21 cellular contexts compared by ENCODE assay signal in the genomic region with DNA sequence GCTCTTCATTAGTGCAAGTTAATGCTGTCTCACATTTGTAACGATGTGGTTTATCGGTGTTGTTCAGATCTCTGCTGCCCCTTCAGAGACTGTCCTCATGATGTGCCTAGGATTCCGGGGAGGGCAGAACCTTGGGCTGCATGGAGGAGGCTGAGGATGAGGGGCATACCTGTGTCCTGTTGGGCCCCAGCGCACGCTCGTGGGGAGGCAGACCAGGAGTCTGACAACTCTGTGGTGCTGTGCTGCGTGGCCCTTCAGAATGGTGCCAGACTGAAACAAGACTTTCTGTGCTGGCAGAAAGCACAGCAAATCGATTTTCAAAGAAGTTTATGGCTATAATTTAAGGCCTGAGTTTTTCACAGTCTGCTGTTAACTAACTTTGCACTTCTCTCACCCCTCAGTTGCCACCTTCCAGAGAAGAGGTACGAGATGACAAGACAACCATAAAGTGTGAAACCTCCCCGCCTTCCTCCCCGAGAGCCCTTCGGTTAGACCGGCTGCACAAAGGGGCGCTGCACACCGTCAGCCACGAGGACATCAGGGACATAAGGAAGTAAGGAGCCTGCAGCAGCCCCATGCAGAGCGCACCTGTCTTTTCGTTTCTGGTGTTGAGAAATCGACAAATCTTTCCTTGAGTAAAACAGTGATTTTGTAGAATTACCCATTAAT. TPM values are rescaled to one million over a fixed set of nuclear protein-coding genes. Genes with fewer than 3 reads are reported as not detected.
DNase-seq lines count a peak whose midpoint lies in the region; ATAC-seq and TF ChIP-seq lines count a peak whose summit lies in the region.
"Had no signal": no experiment of that assay in that cellular context is flagged by ENCODE, and none has a peak within 500 bp of the region (broad histone marks: within the 10 kb centered on the region; RNA-seq: fewer than 3 reads in every experiment).

No MANE protein-coding gene starts in this region.

- peaks cover 50% of the 10 kb centered on the region for H3K36me3 Mint-ChIP-seq in activated CD4-positive, alpha-beta memory T cell treated with anti-CD3 and anti-CD28 coated beads for 36 hours
- H3K36me3 Mint-ChIP-seq in activated CD4-positive, alpha-beta memory T cell treated with anti-CD3 and anti-CD28 coated beads, Interleukin-2, amount 10 ng/mL, durations not matched to agents 7 days and 5 days (ENCODE audit: low read depth): peaks cover 29% of the 10 kb centered on the region
- H3K36me3 Mint-ChIP-seq in CD8-positive, alpha-beta memory T cell: peaks cover 22 to 82% (median 33%) of the 10 kb centered on the region in 3 donors
- peaks cover 39% of the 10 kb centered on the region for H3K36me3 Mint-ChIP-seq in central memory CD8-positive, alpha-beta T cell (ENCODE audit: insufficient read depth)
- peaks cover 31% of the 10 kb centered on the region for H3K36me3 Mint-ChIP-seq in natural killer cell treated with Interleukin-12 subunit alpha and Interleukin-12 subunit beta and Interleukin-15 and Interleukin-18, amount 100 ng/mL, for 72 hours
- no peaks in the 10 kb centered on the region for H3K36me3 Mint-ChIP-seq in glutamatergic neuron (ENCODE audit: unreplicated experiment)

- CTCF ChIA-PET in activated CD4-positive, alpha-beta memory T cell treated with anti-CD3 and anti-CD28 coated beads for 36 hours (lab: Charles Lee): no interaction called here
- CTCF ChIA-PET in activated CD4-positive, alpha-beta memory T cell treated with anti-CD3 and anti-CD28 coated beads, Interleukin-2, amount 10 ng/mL, durations not matched to agents 7 days and 5 days (lab: Charles Lee): no interaction called here
- CTCF ChIA-PET in CD8-positive, alpha-beta memory T cell (lab: Charles Lee): no interaction called here

- H3K4me3 Mint-ChIP-seq in activated CD4-positive, alpha-beta memory T cell treated with anti-CD3 and anti-CD28 coated beads for 36 hours: no peak overlapping the region
- H3K4me3 Mint-ChIP-seq in activated CD4-positive, alpha-beta memory T cell treated with anti-CD3 and anti-CD28 coated beads, Interleukin-2, amount 10 ng/mL, durations not matched to agents 7 days and 5 days: no peak overlapping the region
- peak overlapping the region in 4 of 7 donors; percentile 24 to 50 (median 36) for H3K4me3 Mint-ChIP-seq in CD8-positive, alpha-beta memory T cell
- peak overlapping the region; percentile 61 for H3K4me3 Mint-ChIP-seq in central memory CD8-positive, alpha-beta T cell
- H3K4me3 Mint-ChIP-seq in natural killer cell treated with Interleukin-12 subunit alpha and Interleukin-12 subunit beta and Interleukin-15 and Interleukin-18, amount 100 ng/mL, for 72 hours: peak overlapping the region; percentile 50
- no peak overlapping the region for H3K4me3 Mint-ChIP-seq in glutamatergic neuron (ENCODE audit: unreplicated experiment)
- H3K4me3 Mint-ChIP-seq: GM23338, H9 had no signal

- no peak for DNase-seq in activated CD4-positive, alpha-beta memory T cell treated with anti-CD3 and anti-CD28 coated beads for 36 hours
- DNase-seq in activated CD4-positive, alpha-beta memory T cell treated with anti-CD3 and anti-CD28 coated beads, Interleukin-2, amount 10 ng/mL, durations not matched to agents 7 days and 5 days: no peak
- peak in 1 of 5 donors; percentile 7 for DNase-seq in CD8-positive, alpha-beta memory T cell
- no peak for DNase-seq in central memory CD8-positive, alpha-beta T cell (ENCODE audit: low spot score in 2 of 2)
- DNase-seq in natural killer cell treated with Interleukin-12 subunit alpha and Interleukin-12 subunit beta and Interleukin-15 and Interleukin-18, amount 100 ng/mL, for 72 hours (ENCODE audit: low spot score): peak; percentile 73
- no peak for DNase-seq in NCI-H2081 (lab: John Stamatoyannopoulos, UW)
- no peak for DNase-seq in glutamatergic neuron
- DNase-seq: 8988T, ACHN, DMS53, H9, KBM-7, MV-4-11, NCI-H1105, NCI-H1436 treated with DMSO at 0.1 percent for 48 hours, NCI-H1930, NCI-H446, NCI-H524 treated with DMSO at 0.1 percent for 48 hours, NCI-H774 had no signal

- no peaks in the 10 kb centered on the region for H3K27me3 Mint-ChIP-seq in activated CD4-positive, alpha-beta memory T cell treated with anti-CD3 and anti-CD28 coated beads for 36 hours
- H3K27me3 Mint-ChIP-seq in activated CD4-positive, alpha-beta memory T cell treated with anti-CD3 and anti-CD28 coated beads, Interleukin-2, amount 10 ng/mL, durations not matched to agents 7 days and 5 days: no peaks in the 10 kb centered on the region
- H3K27me3 Mint-ChIP-seq in CD8-positive, alpha-beta memory T cell: no peaks in the 10 kb centered on the region
- H3K27me3 Mint-ChIP-seq in central memory CD8-positive, alpha-beta T cell: no peaks in the 10 kb centered on the region
- H3K27me3 Mint-ChIP-seq in natural killer cell treated with Interleukin-12 subunit alpha and Interleukin-12 subunit beta and Interleukin-15 and Interleukin-18, amount 100 ng/mL, for 72 hours: peaks cover 0 to 2% of the 10 kb centered on the region in 2 donors
- H3K27me3 Mint-ChIP-seq in glutamatergic neuron (ENCODE audit: unreplicated experiment): peaks cover 6% of the 10 kb centered on the region

- H3K27ac ChIP-seq in CD8-positive, alpha-beta memory T cell (ENCODE audit: low read depth, low read length): no peak overlapping the region

- H3K4me1 ChIP-seq in CD8-positive, alpha-beta memory T cell (ENCODE audit: insufficient read depth, low read length): no peaks in the 10 kb centered on the region

- no peaks in the 10 kb centered on the region for H3K9me3 ChIP-seq in CD8-positive, alpha-beta memory T cell (ENCODE audit: low read length)

- TF ChIP-seq CTCF in glutamatergic neuron (IDR thresholded peaks at IDR 0.05; ENCODE audit: partially characterized antibody, unreplicated experiment): no peak

- H3K4me1 Mint-ChIP-seq in activated CD4-positive, alpha-beta memory T cell treated with anti-CD3 and anti-CD28 coated beads for 36 hours (ENCODE audit: low read depth): no peaks in the 10 kb centered on the region
- H3K4me1 Mint-ChIP-seq in activated CD4-positive, alpha-beta memory T cell treated with anti-CD3 and anti-CD28 coated beads, Interleukin-2, amount 10 ng/mL, durations not matched to agents 7 days and 5 days: no peaks in the 10 kb centered on the region
- H3K4me1 Mint-ChIP-seq in CD8-positive, alpha-beta memory T cell: peaks cover 17 to 29% (median 18%) of the 10 kb centered on the region in 3 donors
- H3K4me1 Mint-ChIP-seq in central memory CD8-positive, alpha-beta T cell: peaks cover 27% of the 10 kb centered on the region
- H3K4me1 Mint-ChIP-seq in natural killer cell treated with Interleukin-12 subunit alpha and Interleukin-12 subunit beta and Interleukin-15 and Interleukin-18, amount 100 ng/mL, for 72 hours (ENCODE audit: low read depth in 2 of 2): peaks cover 21 to 30% of the 10 kb centered on the region in 2 donors
- H3K4me1 Mint-ChIP-seq in glutamatergic neuron (ENCODE audit: low read depth, unreplicated experiment): peaks cover 4% of the 10 kb centered on the region
- H3K4me1 Mint-ChIP-seq: GM23338, H9 had no signal

- H3K27ac Mint-ChIP-seq in activated CD4-positive, alpha-beta memory T cell treated with anti-CD3 and anti-CD28 coated beads for 36 hours: peak overlapping the region; percentile 18
- H3K27ac Mint-ChIP-seq in activated CD4-positive, alpha-beta memory T cell treated with anti-CD3 and anti-CD28 coated beads, Interleukin-2, amount 10 ng/mL, durations not matched to agents 7 days and 5 days: no peak overlapping the region
- H3K27ac Mint-ChIP-seq in CD8-positive, alpha-beta memory T cell: peak overlapping the region in 2 of 8 donors; percentile 48 to 59
- peak overlapping the region; percentile 68 for H3K27ac Mint-ChIP-seq in central memory CD8-positive, alpha-beta T cell (ENCODE audit: low read depth)
- H3K27ac Mint-ChIP-seq in natural killer cell treated with Interleukin-12 subunit alpha and Interleukin-12 subunit beta and Interleukin-15 and Interleukin-18, amount 100 ng/mL, for 72 hours: peak overlapping the region in 1 of 2 donors; percentile 37
- no peak overlapping the region for H3K27ac Mint-ChIP-seq in glutamatergic neuron (ENCODE audit: unreplicated experiment)
- H3K27ac Mint-ChIP-seq: GM23338 had no signal

- intact Hi-C loops in activated CD4-positive, alpha-beta memory T cell treated with anti-CD3 and anti-CD28 coated beads for 36 hours (cut with micrococcal nuclease): no loop called here

- no peak overlapping the region for H3K4me3 ChIP-seq in CD8-positive, alpha-beta memory T cell (ENCODE audit: low read length)
- H3K4me3 ChIP-seq: GM23338 had no signal

- peaks cover 20% of the 10 kb centered on the region for H3K36me3 ChIP-seq in CD8-positive, alpha-beta memory T cell (ENCODE audit: insufficient read depth, low read length)

- POLR2A ChIA-PET in activated CD4-positive, alpha-beta memory T cell treated with anti-CD3 and anti-CD28 coated beads for 36 hours (lab: Charles Lee): interaction anchor here (0.6 kb wide), 1 partner anchor 166 kb away, joined by 4 read pairs; no protein-coding TSS in a partner anchor
- POLR2A ChIA-PET in activated CD4-positive, alpha-beta memory T cell treated with anti-CD3 and anti-CD28 coated beads, Interleukin-2, amount 10 ng/mL, durations not matched to agents 7 days and 5 days (lab: Charles Lee): interaction anchor here (1.4 kb wide), 1 partner anchor 10 kb away, joined by 3 read pairs; no protein-coding TSS in a partner anchor
- POLR2A ChIA-PET in CD8-positive, alpha-beta memory T cell (lab: Charles Lee): no interaction called here

- peak; percentile 67 for ATAC-seq in central memory CD8-positive, alpha-beta T cell (replicated peaks; ENCODE audit: extremely low read depth, poor library complexity, severe bottlenecking)
- peak; percentile 93 to 94 for ATAC-seq in natural killer cell treated with Interleukin-12 subunit alpha and Interleukin-12 subunit beta and Interleukin-15 and Interleukin-18, amount 100 ng/mL, for 72 hours
- ATAC-seq in HG02840 (IDR thresholded peaks at IDR 0.05; ENCODE audit: low FRiP score, unreplicated experiment): no peak
- ATAC-seq: GM23338 had no signal

- H3K9me3 Mint-ChIP-seq in activated CD4-positive, alpha-beta memory T cell treated with anti-CD3 and anti-CD28 coated beads for 36 hours: no peaks in the 10 kb centered on the region
- H3K9me3 Mint-ChIP-seq in activated CD4-positive, alpha-beta memory T cell treated with anti-CD3 and anti-CD28 coated beads, Interleukin-2, amount 10 ng/mL, durations not matched to agents 7 days and 5 days: no peaks in the 10 kb centered on the region
- no peaks in the 10 kb centered on the region for H3K9me3 Mint-ChIP-seq in CD8-positive, alpha-beta memory T cell
- no peaks in the 10 kb centered on the region for H3K9me3 Mint-ChIP-seq in central memory CD8-positive, alpha-beta T cell
- H3K9me3 Mint-ChIP-seq in natural killer cell treated with Interleukin-12 subunit alpha and Interleukin-12 subunit beta and Interleukin-15 and Interleukin-18, amount 100 ng/mL, for 72 hours: no peaks in the 10 kb centered on the region
- no peaks in the 10 kb centered on the region for H3K9me3 Mint-ChIP-seq in glutamatergic neuron (ENCODE audit: unreplicated experiment)
- H3K9me3 Mint-ChIP-seq: GM23338, H9 had no signal

- H3K27me3 ChIP-seq in CD8-positive, alpha-beta memory T cell (ENCODE audit: insufficient read depth, low read length, poor library complexity, severe bottlenecking): no peaks in the 10 kb centered on the region

RNA-seq across cellular contexts. Expression of a gene that starts 44.3 kb away (rescaled TPM):
- 10 to 100 TPM; 49.6 to 52.6 TPM for total RNA-seq in activated CD4-positive, alpha-beta memory T cell treated with anti-CD3 and anti-CD28 coated beads for 36 hours
- total RNA-seq in activated CD4-positive, alpha-beta memory T cell treated with anti-CD3 and anti-CD28 coated beads, Interleukin-2, amount 10 ng/mL, durations not matched to agents 7 days and 5 days: 1 to 10 TPM; 1.7 to 1.9 TPM
- 10 to 100 TPM; 17.0 to 19.3 TPM for total RNA-seq in CD8-positive, alpha-beta memory T cell
- not detected for polyA plus RNA-seq in CD8-positive, alpha-beta memory T cell
- 1 to 10 TPM; 1.8 to 2.6 TPM for total RNA-seq in natural killer cell treated with Interleukin-12 subunit alpha and Interleukin-12 subunit beta and Interleukin-15 and Interleukin-18, amount 100 ng/mL, for 72 hours
- 296 TPM for total RNA-seq in glutamatergic neuron (ENCODE audit: unreplicated experiment)

Comparison
In these comparisons a context has a peak if more than half of its experiments do, and no peak if none do; other contexts are left out.
1. H3K27ac Mint-ChIP-seq: peak in activated CD4-positive, alpha-beta memory T cell treated with anti-CD3 and anti-CD28 coated beads for 36 hours (single experiment) and central memory CD8-positive, alpha-beta T cell (single experiment); none in activated CD4-positive, alpha-beta memory T cell treated with anti-CD3 and anti-CD28 coated beads, Interleukin-2, amount 10 ng/mL, durations not matched to agents 7 days and 5 days (single experiment) and glutamatergic neuron (single experiment).
2. RNA of a gene that starts 44.3 kb away (total RNA-seq): 296 TPM in glutamatergic neuron (single experiment), 49.6 to 52.6 TPM in activated CD4-positive, alpha-beta memory T cell treated with anti-CD3 and anti-CD28 coated beads for 36 hours and 17.0 to 19.3 TPM in CD8-positive, alpha-beta memory T cell; 1.8 to 2.6 TPM in natural killer cell treated with Interleukin-12 subunit alpha and Interleukin-12 subunit beta and Interleukin-15 and Interleukin-18, amount 100 ng/mL, for 72 hours and 1.7 to 1.9 TPM in activated CD4-positive, alpha-beta memory T cell treated with anti-CD3 and anti-CD28 coated beads, Interleukin-2, amount 10 ng/mL, durations not matched to agents 7 days and 5 days; every median in the first group is over 4 times any median in the second.
3. H3K4me3 Mint-ChIP-seq: peak in CD8-positive, alpha-beta memory T cell (4 of 7), central memory CD8-positive, alpha-beta T cell (single experiment) and natural killer cell treated with Interleukin-12 subunit alpha and Interleukin-12 subunit beta and Interleukin-15 and Interleukin-18, amount 100 ng/mL, for 72 hours (single experiment); none in activated CD4-positive, alpha-beta memory T cell treated with anti-CD3 and anti-CD28 coated beads for 36 hours (single experiment), activated CD4-positive, alpha-beta memory T cell treated with anti-CD3 and anti-CD28 coated beads, Interleukin-2, amount 10 ng/mL, durations not matched to agents 7 days and 5 days (single experiment) and glutamatergic neuron (single experiment).